In the genomic region with DNA sequence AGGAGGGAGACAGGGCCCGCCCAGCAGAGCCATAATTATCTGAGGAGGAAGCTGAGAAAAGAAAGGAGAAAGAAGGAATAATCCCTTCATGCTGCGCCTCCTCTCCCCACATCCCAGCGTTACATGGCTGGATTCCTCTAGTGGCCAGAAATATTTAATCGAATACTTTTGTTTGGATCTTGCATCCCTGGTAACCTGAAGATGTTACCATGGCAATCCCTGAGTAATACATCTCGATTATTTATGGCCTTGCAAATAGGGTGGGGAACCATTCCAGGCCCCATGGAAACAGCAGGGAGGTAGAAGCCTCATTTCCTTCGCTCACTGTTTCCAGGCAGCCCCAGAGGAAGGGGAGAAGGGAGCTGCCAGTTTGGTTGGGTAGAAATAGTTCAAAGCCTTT, we compare ENCODE assay signal across 19 cellular contexts.
DNase-seq lines count a peak whose midpoint lies in the region; ATAC-seq and TF ChIP-seq lines count a peak whose summit lies in the region.
"Had no signal": no experiment of that assay in that cellular context is flagged by ENCODE, and none has a peak within 500 bp of the region (broad histone marks: within the 10 kb centered on the region; RNA-seq: fewer than 3 reads in every experiment).

No MANE protein-coding gene starts in this region.

- H3K27ac ChIP-seq in mesodermal cell (ENCODE audit: low read depth, low read length, severe bottlenecking): peak overlapping the region; percentile 18
- H3K27ac ChIP-seq: body of pancreas, heart right ventricle, SJCRH30, testis had no signal

- peaks cover 16% of the 10 kb centered on the region for H3K4me1 ChIP-seq in mesodermal cell (ENCODE audit: control insufficient read depth, insufficient read depth, low read length, poor library complexity, severe bottlenecking)
- H3K4me1 ChIP-seq: body of pancreas, heart right ventricle, SJCRH30 had no signal

- H3K36me3 Mint-ChIP-seq in activated CD4-positive, alpha-beta memory T cell treated with anti-CD3 and anti-CD28 coated beads for 36 hours: no peaks in the 10 kb centered on the region

- no peaks in the 10 kb centered on the region for H3K9me3 Mint-ChIP-seq in activated CD4-positive, alpha-beta memory T cell treated with anti-CD3 and anti-CD28 coated beads for 36 hours

- TF ChIP-seq CTCF in astrocyte of the spinal cord (IDR thresholded peaks at IDR 0.05; ENCODE audit: low read depth, low read length): no peak

- CTCF ChIA-PET in activated CD4-positive, alpha-beta memory T cell treated with anti-CD3 and anti-CD28 coated beads for 36 hours (lab: Charles Lee): no interaction called here

- POLR2A ChIA-PET in activated CD4-positive, alpha-beta memory T cell treated with anti-CD3 and anti-CD28 coated beads for 36 hours (lab: Charles Lee): no interaction called here

- no peak overlapping the region for H3K4me3 Mint-ChIP-seq in activated CD4-positive, alpha-beta memory T cell treated with anti-CD3 and anti-CD28 coated beads for 36 hours
- H3K4me3 Mint-ChIP-seq: activated CD4-positive, alpha-beta T cell treated with anti-CD3 and anti-CD28 coated beads for 36 hours had no signal

- H3K36me3 ChIP-seq in mesodermal cell (ENCODE audit: control insufficient read depth, insufficient read depth, low read length): no peaks in the 10 kb centered on the region
- H3K36me3 ChIP-seq: heart right ventricle, SJCRH30 had no signal

- intact Hi-C loops in activated CD4-positive, alpha-beta memory T cell treated with anti-CD3 and anti-CD28 coated beads for 36 hours (cut with micrococcal nuclease): no loop called here

- no peak for ATAC-seq in HG03039 (IDR thresholded peaks at IDR 0.05; ENCODE audit: unreplicated experiment)
- no peak for ATAC-seq in HG03469 (IDR thresholded peaks at IDR 0.05; ENCODE audit: unreplicated experiment)
- ATAC-seq: activated CD4-positive, alpha-beta T cell treated with anti-CD3 and anti-CD28 coated beads for 36 hours; body of pancreas; heart right ventricle; mucosa of descending colon had no signal

- H3K4me3 ChIP-seq in astrocyte of the spinal cord (ENCODE audit: low read depth, low read length) (no peak overlapping the region), mesodermal cell (ENCODE audit: extremely low read depth, insufficient read depth, low read length, poor library complexity, severe bottlenecking) (no peak overlapping the region)
- H3K4me3 ChIP-seq: body of pancreas, heart right ventricle, mucosa of descending colon, SJCRH30, testis had no signal

- WGBS in mesodermal cell (ENCODE audit: insufficient coverage in 2 of 2), 2 experiments: 74 to 80% methylated on average over 1 to 4 of the region's 6 CpGs

- H3K27ac Mint-ChIP-seq in activated CD4-positive, alpha-beta memory T cell treated with anti-CD3 and anti-CD28 coated beads for 36 hours: no peak overlapping the region
- H3K27ac Mint-ChIP-seq: activated CD4-positive, alpha-beta T cell treated with anti-CD3 and anti-CD28 coated beads for 36 hours had no signal

- H3K9me3 ChIP-seq in mesodermal cell (ENCODE audit: control insufficient read depth, low read length): no peaks in the 10 kb centered on the region
- H3K9me3 ChIP-seq: body of pancreas, heart right ventricle, mucosa of descending colon, SJCRH30, testis had no signal

- peak; percentile 10 for DNase-seq in DMS79 (lab: John Stamatoyannopoulos, UW)
- peak in 2 of 3 experiments; percentile 71 to 93 for DNase-seq in NCI-H1417 (lab: John Stamatoyannopoulos, UW)
- peak; percentile 4 for DNase-seq in astrocyte of the spinal cord (ENCODE audit: low read depth, low spot score)
- no peak for DNase-seq in activated CD4-positive, alpha-beta memory T cell treated with anti-CD3 and anti-CD28 coated beads for 36 hours
- no peak for DNase-seq in NCI-H2107 treated with DMSO at 0.1 percent for 48 hours (lab: John Stamatoyannopoulos, UW; ENCODE audit: unreplicated experiment)
- DNase-seq: activated CD4-positive, alpha-beta T cell treated with anti-CD3 and anti-CD28 coated beads for 36 hours; activated gamma-delta T cell treated with Interleukin-2 at 50 U/mL for 16 hours; body of pancreas; Calu3; effector CD4-positive, alpha-beta T cell; heart right ventricle; kidney glomerular epithelial cell; mucosa of descending colon; SJCRH30; T-helper 9 cell; testis had no signal

- in situ Hi-C loops in astrocyte of the spinal cord (cut with HindIII; ENCODE audit: low sequenced_read_pairs): no loop called here

- peaks cover 3% of the 10 kb centered on the region for H3K27me3 Mint-ChIP-seq in activated CD4-positive, alpha-beta memory T cell treated with anti-CD3 and anti-CD28 coated beads for 36 hours

- no peaks in the 10 kb centered on the region for H3K4me1 Mint-ChIP-seq in activated CD4-positive, alpha-beta memory T cell treated with anti-CD3 and anti-CD28 coated beads for 36 hours (ENCODE audit: low read depth)
- H3K4me1 Mint-ChIP-seq: activated CD4-positive, alpha-beta T cell treated with anti-CD3 and anti-CD28 coated beads for 36 hours had no signal

Comparison
In these comparisons a context has a peak if more than half of its experiments do, and no peak if none do; other contexts are left out.
1. DNase-seq: peak in DMS79 (single experiment), NCI-H1417 (2 of 3) and astrocyte of the spinal cord (single experiment); none in activated CD4-positive, alpha-beta memory T cell treated with anti-CD3 and anti-CD28 coated beads for 36 hours (single experiment) and NCI-H2107 treated with DMSO at 0.1 percent for 48 hours (single experiment).